ENCODE assay signal across 10 cellular contexts in the genomic region with DNA sequence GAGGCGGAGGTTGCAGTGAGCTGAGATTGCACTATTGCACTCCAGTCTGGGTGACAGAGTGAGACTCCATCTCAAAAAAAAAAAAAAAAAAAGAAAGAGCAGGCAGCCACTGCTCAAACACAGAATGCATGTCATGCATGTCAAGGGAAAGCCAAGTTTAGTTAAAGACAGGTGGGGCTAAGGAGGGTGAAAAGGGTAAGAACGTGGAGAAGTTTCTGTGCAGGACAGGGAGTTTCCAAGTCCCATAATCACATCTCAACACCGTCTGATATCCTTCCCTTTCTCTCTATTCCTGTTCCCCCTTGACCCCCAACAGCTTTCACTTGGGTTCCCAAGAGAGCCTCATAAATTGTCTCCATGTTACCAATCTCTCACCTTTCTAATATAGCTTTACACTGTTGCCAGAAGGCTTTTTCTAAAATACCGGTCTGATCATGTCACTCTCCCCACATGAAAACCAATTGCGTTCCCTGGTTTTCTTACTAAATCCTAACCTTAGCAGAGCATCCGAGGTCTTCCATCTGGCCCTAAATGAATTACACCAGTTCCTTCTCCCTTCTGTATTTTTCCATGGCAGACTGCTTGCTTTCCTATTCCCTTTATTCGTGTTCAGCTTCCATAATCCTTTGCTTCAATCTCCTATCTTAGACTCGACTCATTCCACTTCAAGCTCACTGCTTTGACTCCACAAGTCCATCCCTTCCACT. TPM values are rescaled to one million over a fixed set of nuclear protein-coding genes. Genes with fewer than 3 reads are reported as not detected.
A peak's percentile ranks its signal among the peaks of the same experiment; 100 is the strongest.
DNase-seq lines count a peak whose midpoint lies in the region; ATAC-seq, FAIRE-seq and TF ChIP-seq lines count a peak whose summit lies in the region.
"Had no signal": no experiment of that assay in that cellular context is flagged by ENCODE, and none has a peak within 500 bp of the region (broad histone marks: within the 10 kb centered on the region; RNA-seq: fewer than 3 reads in every experiment).

No MANE protein-coding gene starts in this region.

- peak overlapping the region; percentile 4 for H3K4me3 Mint-ChIP-seq in activated CD4-positive, alpha-beta T cell treated with anti-CD3 and anti-CD28 coated beads, Interleukin-2, amount 10 ng/mL, durations not matched to agents 24 days and 14 days
- peak overlapping the region; percentile 0 for H3K4me3 Mint-ChIP-seq in activated CD4-positive, alpha-beta memory T cell treated with anti-CD3 and anti-CD28 coated beads, Interleukin-2, amount 10 ng/mL, durations not matched to agents 7 days and 5 days

- peak overlapping the region; percentile 81 for H3K4me2 ChIP-seq in keratinocyte (ENCODE audit: control insufficient read depth, extremely low read depth, insufficient read depth, low read depth, low read length)

- H4K20me1 ChIP-seq in keratinocyte (ENCODE audit: control insufficient read depth, extremely low read depth, insufficient read depth, low read length) = no peaks in the 10 kb centered on the region

- WGBS in spleen, 5 donors = 78 to 88% (median 82%) methylated on average over 8 of the region's 8 CpGs

- ATAC-seq in thoracic aorta (ENCODE audit: insufficient number of reproducible peaks, low FRiP score, low read depth) (no peak), HG03442 (IDR thresholded peaks at IDR 0.05; ENCODE audit: unreplicated experiment) (no peak), HG03108 (IDR thresholded peaks at IDR 0.05; ENCODE audit: unreplicated experiment) (no peak)

- H3K27me3 ChIP-seq in keratinocyte (ENCODE audit: control insufficient read depth, extremely low read depth, insufficient read depth, low read length) = no peaks in the 10 kb centered on the region
- H3K27me3 ChIP-seq in thoracic aorta (replicated peaks; ENCODE audit: insufficient read depth) = no peaks in the 10 kb centered on the region
- H3K27me3 ChIP-seq in spleen (replicated peaks in 1 of 7) = no peaks in the 10 kb centered on the region

- H3K4me1 Mint-ChIP-seq in activated CD4-positive, alpha-beta T cell treated with anti-CD3 and anti-CD28 coated beads, Interleukin-2, amount 10 ng/mL, durations not matched to agents 24 days and 14 days = peaks cover 28% of the 10 kb centered on the region
- peaks cover 70% of the 10 kb centered on the region for H3K4me1 Mint-ChIP-seq in activated CD4-positive, alpha-beta memory T cell treated with anti-CD3 and anti-CD28 coated beads, Interleukin-2, amount 10 ng/mL, durations not matched to agents 7 days and 5 days

- H2AFZ ChIP-seq in keratinocyte (ENCODE audit: control insufficient read depth, low read length) = no peak overlapping the region

- peaks cover 5% of the 10 kb centered on the region for H3K9me3 Mint-ChIP-seq in activated CD4-positive, alpha-beta T cell treated with anti-CD3 and anti-CD28 coated beads, Interleukin-2, amount 10 ng/mL, durations not matched to agents 24 days and 14 days
- H3K9me3 Mint-ChIP-seq in activated CD4-positive, alpha-beta memory T cell treated with anti-CD3 and anti-CD28 coated beads, Interleukin-2, amount 10 ng/mL, durations not matched to agents 7 days and 5 days = peaks cover 2% of the 10 kb centered on the region

- peaks cover 4% of the 10 kb centered on the region for H3K36me3 Mint-ChIP-seq in activated CD4-positive, alpha-beta T cell treated with anti-CD3 and anti-CD28 coated beads, Interleukin-2, amount 10 ng/mL, durations not matched to agents 24 days and 14 days (ENCODE audit: low read depth)
- H3K36me3 Mint-ChIP-seq in activated CD4-positive, alpha-beta memory T cell treated with anti-CD3 and anti-CD28 coated beads, Interleukin-2, amount 10 ng/mL, durations not matched to agents 7 days and 5 days (ENCODE audit: low read depth) = peaks cover 18% of the 10 kb centered on the region

- CTCF ChIA-PET in activated CD4-positive, alpha-beta memory T cell treated with anti-CD3 and anti-CD28 coated beads, Interleukin-2, amount 10 ng/mL, durations not matched to agents 7 days and 5 days (lab: Charles Lee) = interaction anchor here (0.6 to 2.3 kb wide), 7 partner anchors 7 to 507 kb away, joined by 3 to 9 read pairs (median 4); a partner anchor contains a TSS

- no peak for TF ChIP-seq POLR2A in spleen (IDR thresholded peaks at IDR 0.05)

- H3K79me2 ChIP-seq in keratinocyte (ENCODE audit: control insufficient read depth, insufficient read depth, low read length) = peaks cover 5% of the 10 kb centered on the region

- TF ChIP-seq CTCF in keratinocyte (optimal IDR thresholded peaks at IDR 0.05 in 1 of 3, IDR thresholded peaks at IDR 0.05 in 1 of 3, conservative IDR thresholded peaks at IDR 0.05 in 1 of 3; ENCODE audit: extremely low read depth in 1 of 3, insufficient read depth in 2 of 3, low read length in 3 of 3) = no peak
- no peak for TF ChIP-seq CTCF in thoracic aorta (IDR thresholded peaks at IDR 0.05)
- TF ChIP-seq CTCF in spleen (IDR thresholded peaks at IDR 0.05 in 8 of 11, conservative IDR thresholded peaks at IDR 0.05 in 3 of 11) = no peak

- no peaks in the 10 kb centered on the region for H3K27me3 Mint-ChIP-seq in activated CD4-positive, alpha-beta T cell treated with anti-CD3 and anti-CD28 coated beads, Interleukin-2, amount 10 ng/mL, durations not matched to agents 24 days and 14 days
- H3K27me3 Mint-ChIP-seq in activated CD4-positive, alpha-beta memory T cell treated with anti-CD3 and anti-CD28 coated beads, Interleukin-2, amount 10 ng/mL, durations not matched to agents 7 days and 5 days = no peaks in the 10 kb centered on the region

- H3K27ac ChIP-seq in keratinocyte (ENCODE audit: control insufficient read depth, insufficient read depth, low read length) (peak overlapping the region; percentile 94), thoracic aorta (peak overlapping the region; percentile 90), spleen (peak overlapping the region in 4 of 8 donors; percentile 46 to 54 (median 52))

- H3K36me3 ChIP-seq in keratinocyte (ENCODE audit: control insufficient read depth in 2 of 2, extremely low read depth in 1 of 2, insufficient read depth in 2 of 2, low read length in 2 of 2) (peaks cover 0 to 2% of the 10 kb centered on the region in 2 experiments), thoracic aorta (peaks cover 3% of the 10 kb centered on the region), spleen (peaks cover 0 to 18% (median 0%) of the 10 kb centered on the region in 6 donors)

- POLR2A ChIA-PET in activated CD4-positive, alpha-beta memory T cell treated with anti-CD3 and anti-CD28 coated beads, Interleukin-2, amount 10 ng/mL, durations not matched to agents 7 days and 5 days (lab: Charles Lee) = interaction anchor here (0.8 to 2.6 kb wide), 9 partner anchors 10 to 261 kb away, joined by 3 to 19 read pairs (median 4); a partner anchor contains a TSS

- intact Hi-C loops in activated CD4-positive, alpha-beta T cell treated with anti-CD3 and anti-CD28 coated beads, Interleukin-2, amount 10 ng/mL, durations not matched to agents 24 days and 14 days (cut with micrococcal nuclease) = loop anchor here (2.0 kb wide), 1 partner anchor 60 kb away; no protein-coding TSS in a partner anchor
- intact Hi-C loops in spleen (cut with DNase I; ENCODE audit: low total_unique reads) = no loop called here

- dilution Hi-C loops in keratinocyte (cut with MboI; ENCODE audit: extremely low pct_ligation_motif_present, low sequenced_read_pairs) = no loop called here

- H3K9me3 ChIP-seq in keratinocyte (ENCODE audit: control insufficient read depth, low read depth, low read length) (no peaks in the 10 kb centered on the region), thoracic aorta (no peaks in the 10 kb centered on the region), spleen (no peaks in the 10 kb centered on the region)

- DNase-seq in activated CD4-positive, alpha-beta T cell treated with anti-CD3 and anti-CD28 coated beads, Interleukin-2, amount 10 ng/mL, durations not matched to agents 24 days and 14 days = no peak
- no peak for DNase-seq in activated CD4-positive, alpha-beta T cell treated with anti-CD3 and anti-CD28 coated beads for 48 hours
- no peak for DNase-seq in activated CD4-positive, alpha-beta memory T cell treated with anti-CD3 and anti-CD28 coated beads, Interleukin-2, amount 10 ng/mL, durations not matched to agents 7 days and 5 days
- DNase-seq in keratinocyte (ENCODE audit: low read depth, low spot score) (no peak), thoracic aorta (ENCODE audit: low spot score) (no peak), spleen (no peak)
- DNase-seq: NCI-H510A treated with DMSO at 0.1 percent for 48 hours had no signal

- H3K9ac ChIP-seq in keratinocyte (ENCODE audit: control insufficient read depth, extremely low read depth, insufficient read depth, low read length) = peak overlapping the region; percentile 70

- H3K27ac Mint-ChIP-seq in activated CD4-positive, alpha-beta T cell treated with anti-CD3 and anti-CD28 coated beads, Interleukin-2, amount 10 ng/mL, durations not matched to agents 24 days and 14 days = peak overlapping the region; percentile 83
- peak overlapping the region; percentile 24 for H3K27ac Mint-ChIP-seq in activated CD4-positive, alpha-beta memory T cell treated with anti-CD3 and anti-CD28 coated beads, Interleukin-2, amount 10 ng/mL, durations not matched to agents 7 days and 5 days

- no peaks in the 10 kb centered on the region for H3K9me1 ChIP-seq in keratinocyte (ENCODE audit: control insufficient read depth, extremely low read depth, insufficient read depth, low read length)

- FAIRE-seq in keratinocyte (lab: Jason Lieb, UNC) = no peak
- FAIRE-seq: endometrium had no signal

- H3K4me3 ChIP-seq in keratinocyte (ENCODE audit: control insufficient read depth in 2 of 3, extremely low read depth in 1 of 3, insufficient read depth in 2 of 3, low read depth in 1 of 3, low read length in 3 of 3) (peak overlapping the region in 1 of 3 experiments; percentile 18), thoracic aorta (no peak overlapping the region), spleen (no peak overlapping the region)

- H3K4me1 ChIP-seq in keratinocyte (ENCODE audit: control insufficient read depth, extremely low read depth, insufficient read depth, low read length) = peaks cover 61% of the 10 kb centered on the region
- H3K4me1 ChIP-seq in thoracic aorta (ENCODE audit: control insufficient read depth in 1 of 2, low read depth in 2 of 2) = peaks cover 47 to 86% of the 10 kb centered on the region in 2 donors
- H3K4me1 ChIP-seq in spleen = peaks cover 2 to 14% (median 4%) of the 10 kb centered on the region in 6 donors

RNA-seq across cellular contexts. Expression of a gene that starts 37.0 kb away (rescaled TPM):
- 94.6 and 98.2 TPM in 2 replicates for total RNA-seq in activated CD4-positive, alpha-beta T cell treated with anti-CD3 and anti-CD28 coated beads, Interleukin-2, amount 10 ng/mL, durations not matched to agents 24 days and 14 days
- total RNA-seq in activated CD4-positive, alpha-beta memory T cell treated with anti-CD3 and anti-CD28 coated beads, Interleukin-2, amount 10 ng/mL, durations not matched to agents 7 days and 5 days = 10 to 100 TPM; 59.4 to 59.9 TPM
- polyA plus RNA-seq in keratinocyte (449 to 510 TPM (median 483 TPM) in 3 replicates), spleen (10 to 100 TPM; 15.3 to 45.1 (median 22.7) TPM)
- polyA plus RNA-seq in keratinocyte (2011; ENCODE audit: low read depth) = 194 TPM
- polyA plus RNA-seq in keratinocyte (2011; cell fraction: cytosol; rRNA removed) = 326 and 472 TPM in 2 replicates
- polyA plus RNA-seq in keratinocyte (2011; cell fraction: nucleus; rRNA removed) = 474 and 535 TPM in 2 replicates
- polyA plus RNA-seq in keratinocyte (2012; ENCODE audit: low replicate concordance) = 163 and 398 TPM in 2 replicates
- 308 to 427 TPM (median 376 TPM) in 3 replicates for polyA minus RNA-seq in keratinocyte
- 273 TPM for polyA minus RNA-seq in keratinocyte (2011; cell fraction: cytosol; rRNA and poly(A)+ RNA removed)
- polyA minus RNA-seq in keratinocyte (2011; cell fraction: nucleus; rRNA and poly(A)+ RNA removed) = 227 and 490 TPM in 2 replicates
- total RNA-seq in thoracic aorta (100 to 1,000 TPM; 103 to 194 TPM), spleen (100 to 1,000 TPM in 1 of 7 donors, 10 to 100 TPM in 6; 59.5 to 102 (median 64.3) TPM)
